ENCODE assay signal across 10 cellular contexts in genomic region chr19:16383584-16384161, GRCh38. TPM values are rescaled to one million over a fixed set of nuclear protein-coding genes. Genes with fewer than 3 reads are reported as not detected.
DNase-seq lines count a peak whose midpoint lies in the region; ATAC-seq and TF ChIP-seq lines count a peak whose summit lies in the region.
"Had no signal": no experiment of that assay in that cellular context is flagged by ENCODE, and none has a peak within 500 bp of the region (broad histone marks: within the 10 kb centered on the region; RNA-seq: fewer than 3 reads in every experiment).

No MANE protein-coding gene starts in this region.

- no peaks in the 10 kb centered on the region for H3K9me3 ChIP-seq in heart right ventricle
- no peaks in the 10 kb centered on the region for H3K9me3 ChIP-seq in neural cell (ENCODE audit: low read length)
- H3K9me3 ChIP-seq in hepatocyte (ENCODE audit: low read depth) = no peaks in the 10 kb centered on the region

- no peaks in the 10 kb centered on the region for H3K27me3 Mint-ChIP-seq in dendritic cell treated with granulocyte-macrophage colony-stimulating factor and Interleukin-4, amounts not matched to agents 40 ng/mL and 50 ng/mL, for 4 days
- H3K27me3 Mint-ChIP-seq: progenitor cell of endocrine pancreas had no signal

- H2AFZ ChIP-seq in neural cell (ENCODE audit: low read depth, low read length) (no peak overlapping the region), hepatocyte (no peak overlapping the region)

- H4K20me1 ChIP-seq in neural cell (ENCODE audit: insufficient read depth) (no peaks in the 10 kb centered on the region), hepatocyte (ENCODE audit: insufficient read depth, poor library complexity, severe bottlenecking) (no peaks in the 10 kb centered on the region)

- TF ChIP-seq RAD21 in neural cell (conservative IDR thresholded peaks at IDR 0.05) = peak; percentile 4

- ATAC-seq in heart right ventricle (peak in 2 of 8 donors; percentile 3 to 25), HG03045 (IDR thresholded peaks at IDR 0.05; ENCODE audit: unreplicated experiment) (no peak)

- no peak for TF ChIP-seq EP300 in neural cell (conservative IDR thresholded peaks at IDR 0.05; ENCODE audit: poor library complexity, severe bottlenecking)

- H3K79me2 ChIP-seq in neural cell (replicated peaks; ENCODE audit: insufficient read depth, low read length) (no peaks in the 10 kb centered on the region), hepatocyte (peaks cover 3% of the 10 kb centered on the region)

- no peak overlapping the region for H3K9ac ChIP-seq in neural cell (ENCODE audit: low read length)

- H3K4me1 ChIP-seq in heart right ventricle (peaks cover 28 to 65% (median 49%) of the 10 kb centered on the region in 9 donors), hepatocyte (ENCODE audit: insufficient read depth) (no peaks in the 10 kb centered on the region)

- H3K4me3 ChIP-seq in heart right ventricle (peak overlapping the region in 1 of 10 donors; percentile 22), neural cell (ENCODE audit: low read length) (no peak overlapping the region), hepatocyte (no peak overlapping the region)

- no peak overlapping the region for H3K4me2 ChIP-seq in neural cell (ENCODE audit: low read length)
- H3K4me2 ChIP-seq in hepatocyte = no peak overlapping the region

- H3K9me2 ChIP-seq in neural cell (ENCODE audit: insufficient read depth, low read length) = no peaks in the 10 kb centered on the region
- H3K9me2 ChIP-seq in hepatocyte (replicated peaks; ENCODE audit: insufficient read depth) = no peaks in the 10 kb centered on the region

- H3K36me3 Mint-ChIP-seq in dendritic cell treated with granulocyte-macrophage colony-stimulating factor and Interleukin-4, amounts not matched to agents 40 ng/mL and 50 ng/mL, for 4 days (ENCODE audit: low read depth) = peaks cover 79% of the 10 kb centered on the region

- peaks cover 17% of the 10 kb centered on the region for H3K4me1 Mint-ChIP-seq in dendritic cell treated with granulocyte-macrophage colony-stimulating factor and Interleukin-4, amounts not matched to agents 40 ng/mL and 50 ng/mL, for 4 days (ENCODE audit: low read depth)

- H3K4me3 Mint-ChIP-seq in dendritic cell treated with granulocyte-macrophage colony-stimulating factor and Interleukin-4, amounts not matched to agents 40 ng/mL and 50 ng/mL, for 4 days = no peak overlapping the region

- DNase-seq in heart right ventricle (no peak), cardiac septum (ENCODE audit: low spot score) (no peak), DMS153 (lab: John Stamatoyannopoulos, UW) (no peak), hepatocyte (ENCODE audit: low spot score) (no peak), Ammon's horn (ENCODE audit: low spot score) (no peak)

- no peaks in the 10 kb centered on the region for H3F3A ChIP-seq in neural cell (ENCODE audit: insufficient read depth, low read length, poor library complexity, severe bottlenecking)

- H3K27me3 ChIP-seq in heart right ventricle (no peaks in the 10 kb centered on the region), neural cell (ENCODE audit: insufficient read depth, low read depth, low read length) (no peaks in the 10 kb centered on the region), hepatocyte (no peaks in the 10 kb centered on the region)
- H3K27me3 ChIP-seq: brain microvascular endothelial cell had no signal

- TF ChIP-seq CTCF in heart right ventricle (IDR thresholded peaks at IDR 0.05) (peak in 3 of 9 donors; percentile 0 to 7 (median 2)), neural cell (IDR thresholded peaks at IDR 0.05; ENCODE audit: poor library complexity, severe bottlenecking) (peak; percentile 34), hepatocyte (IDR thresholded peaks at IDR 0.05; ENCODE audit: poor library complexity) (no peak)

- intact Hi-C loops in heart right ventricle (cut with DNase I) (loop anchor here (1.0 to 10.0 kb wide), 11 partner anchors 29 to 137 kb away; partner anchors contain the start of gene KLF2 (in 1 of the 10)), cardiac septum (cut with DNase I) (loop anchor here (1.0 to 5.0 kb wide), 2 partner anchors 136 to 186 kb away; partner anchors contain the start of gene AP1M1)
- intact Hi-C loops in dendritic cell treated with granulocyte-macrophage colony-stimulating factor and Interleukin-4, amounts not matched to agents 40 ng/mL and 50 ng/mL, for 4 days (cut with micrococcal nuclease) = loop anchor here (1.0 to 5.0 kb wide), 2 partner anchors 56 to 136 kb away; no protein-coding TSS in a partner anchor

- H3K9me3 Mint-ChIP-seq in dendritic cell treated with granulocyte-macrophage colony-stimulating factor and Interleukin-4, amounts not matched to agents 40 ng/mL and 50 ng/mL, for 4 days = no peaks in the 10 kb centered on the region

- peak overlapping the region; percentile 58 for H3K27ac Mint-ChIP-seq in dendritic cell treated with granulocyte-macrophage colony-stimulating factor and Interleukin-4, amounts not matched to agents 40 ng/mL and 50 ng/mL, for 4 days
- H3K27ac Mint-ChIP-seq: progenitor cell of endocrine pancreas had no signal

- H3K27ac ChIP-seq in heart right ventricle = peak overlapping the region; percentile 72 to 96 (median 90)
- no peak overlapping the region for H3K27ac ChIP-seq in neural cell (ENCODE audit: low read length)
- no peak overlapping the region for H3K27ac ChIP-seq in hepatocyte
- H3K27ac ChIP-seq: brain microvascular endothelial cell had no signal

- H3K36me3 ChIP-seq in heart right ventricle = peaks cover 0 to 50% (median 15%) of the 10 kb centered on the region in 9 donors
- peaks cover 8% of the 10 kb centered on the region for H3K36me3 ChIP-seq in neural cell (ENCODE audit: insufficient read depth, low read length)
- H3K36me3 ChIP-seq in hepatocyte (replicated peaks; ENCODE audit: insufficient read depth, low read depth) = no peaks in the 10 kb centered on the region

- 77% methylated on average over 21 of the region's 21 CpGs for WGBS in heart right ventricle, 2 donors
- WGBS in hepatocyte (ENCODE audit: low lambda C conversion rate, missing lambda C conversion rate) = 91% methylated on average over 18 of the region's 21 CpGs

TF ChIP-seq in neural cell, 6 proteins besides CTCF, POLR2A, EP300 and RAD21:
- TF ChIP-seq POLR2AphosphoS5 (IDR thresholded peaks at IDR 0.05) = no peak
- no peak for TF ChIP-seq TAF1 (IDR thresholded peaks at IDR 0.05; ENCODE audit: low read depth)
- TF ChIP-seq REST (IDR thresholded peaks at IDR 0.05; ENCODE audit: borderline replicate concordance) = no peak
- TF ChIP-seq MXI1 (conservative IDR thresholded peaks at IDR 0.05; ENCODE audit: poor library complexity, severe bottlenecking) = no peak
- no peak for TF ChIP-seq EZH2 (IDR thresholded peaks at IDR 0.05; ENCODE audit: borderline replicate concordance, insufficient read depth, low read length, poor library complexity, severe bottlenecking)
- TF ChIP-seq SMC3 (conservative IDR thresholded peaks at IDR 0.05; ENCODE audit: poor library complexity) = no peak

RNA-seq across cellular contexts. Expression of gene KLF2, which starts 59.0 kb away (rescaled TPM):
- total RNA-seq in heart right ventricle (10 to 100 TPM; 25.5 to 76.2 (median 50.4) TPM), cardiac septum (44.6 TPM), hepatocyte (3.0 and 4.5 TPM in 2 replicates)
- polyA plus RNA-seq in heart right ventricle (10 to 100 TPM; 22.4 to 73.5 TPM), neural cell (0.15 and 0.32 TPM in 2 replicates), hepatocyte (27.7 and 40.9 TPM in 2 replicates)
- polyA minus RNA-seq in neural cell = 0.58 and 2.4 TPM in 2 replicates

Comparison
In these comparisons a context has a peak if more than half of its experiments do, and no peak if none do; other contexts are left out.
1. H3K27ac ChIP-seq: peak in heart right ventricle (10 of 10); none in neural cell (single experiment) and hepatocyte (single experiment).